23 cellular contexts compared by ENCODE assay signal in genomic region chr13:44257806-44258205, GRCh38.
"Had no signal": no experiment of that assay in that cellular context is flagged by ENCODE, and none has a peak within 500 bp of the region (broad histone marks: within the 10 kb centered on the region; RNA-seq: fewer than 3 reads in every experiment).

No MANE protein-coding gene starts in this region.

- H3K27ac ChIP-seq: foreskin keratinocyte, parathyroid adenoma, prostate gland, tibial artery, vagina had no signal

- H3K9me3 ChIP-seq: colonic mucosa, prostate gland, spleen, tibial artery, upper lobe of right lung, vagina had no signal

- H3K4me1 ChIP-seq: parathyroid adenoma, prostate gland, vagina had no signal

- ATAC-seq: esophagus mucosa; foreskin keratinocyte; left cardiac atrium; left ventricle myocardium superior; naive thymus-derived CD4-positive, alpha-beta T cell; sciatic nerve; stimulated activated memory B cell treated with anti-CD40 and anti-IgM and Interleukin-4, amounts not matched to agents 10 μg/mL and 1 μg/mL and 100 μg/mL, for 72 hours; upper lobe of right lung had no signal

- H3K4me3 ChIP-seq: colonic mucosa, lung, prostate gland, spleen, tibial artery, upper lobe of right lung, vagina had no signal

- FAIRE-seq: kidney had no signal

- H3K27me3 ChIP-seq: colonic mucosa, foreskin keratinocyte, spleen, tibial artery, upper lobe of right lung, vagina had no signal

- DNase-seq: colonic mucosa; effector CD4-positive, alpha-beta T cell; endodermal cell; foreskin keratinocyte; kidney; left cardiac atrium; left ventricle myocardium superior; naive thymus-derived CD4-positive, alpha-beta T cell; nephron progenitor cell; retina; spleen; stimulated activated CD4-positive, alpha-beta T cell treated with anti-CD3 and anti-CD28 coated beads, Interleukin-15, amount 100 ng/mL, for 24 hours; stimulated activated CD4-positive, alpha-beta T cell treated with anti-CD3 and anti-CD28 coated beads, Interleukin-1b, Interleukin-23, amount 100 ng/mL, for 48 hours; stimulated activated CD4-positive, alpha-beta T cell treated with anti-CD3 and anti-CD28 coated beads, Interleukin-4, amount 100 ng/mL, for 24 hours; tibial artery; upper lobe of right lung had no signal

- H3K36me3 ChIP-seq: colonic mucosa, prostate gland, spleen, tibial artery, upper lobe of right lung, vagina had no signal

- H3K9ac ChIP-seq: parathyroid adenoma had no signal
